In the genomic region with DNA sequence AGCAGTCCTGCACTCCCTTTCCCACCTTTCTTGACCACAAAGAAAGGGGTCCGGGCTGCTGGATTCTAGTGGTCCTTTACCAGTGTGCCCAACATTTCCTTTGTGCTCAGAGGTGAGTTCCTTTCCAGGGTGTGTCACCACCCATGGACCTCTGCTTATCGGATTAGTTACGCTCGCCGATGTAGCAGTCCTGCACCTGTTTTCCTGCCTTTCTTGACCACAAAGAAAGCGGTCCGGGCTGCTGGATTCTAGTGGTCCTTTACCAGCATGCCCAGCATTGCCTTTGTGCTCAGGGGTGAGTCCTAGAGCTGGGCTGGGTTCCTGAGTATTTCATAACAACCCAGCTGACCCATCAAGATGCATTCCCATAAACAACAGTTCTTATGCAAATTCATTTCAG, we compare ENCODE assay signal across 3 cellular contexts. TPM values are rescaled to one million over a fixed set of nuclear protein-coding genes. Genes with fewer than 3 reads are reported as not detected.
"Had no signal": no experiment of that assay in that cellular context is flagged by ENCODE, and none has a peak within 500 bp of the region (broad histone marks: within the 10 kb centered on the region; RNA-seq: fewer than 3 reads in every experiment).

No MANE protein-coding gene starts in this region.

RNA-seq across cellular contexts. Expression of a gene that starts 30.7 kb away (rescaled TPM):
- total RNA-seq: M059J, MCF 10A, NCI-H460 had no signal
